In genomic region chr16:70527315-70527996, GRCh38 we compare ENCODE assay signal across 12 cellular contexts. TPM values are rescaled to one million over a fixed set of nuclear protein-coding genes. Genes with fewer than 3 reads are reported as not detected.
DNase-seq lines count a peak whose midpoint lies in the region; ATAC-seq and TF ChIP-seq lines count a peak whose summit lies in the region.
"Had no signal": no experiment of that assay in that cellular context is flagged by ENCODE, and none has a peak within 500 bp of the region (broad histone marks: within the 10 kb centered on the region; RNA-seq: fewer than 3 reads in every experiment).

No MANE protein-coding gene starts in this region.

- peaks cover 70% of the 10 kb centered on the region for H3K36me3 Mint-ChIP-seq in activated CD4-positive, alpha-beta T cell treated with anti-CD3 and anti-CD28 coated beads for 36 hours (ENCODE audit: low read depth)
- H3K36me3 Mint-ChIP-seq in brain (peaks cover 70% of the 10 kb centered on the region), osteocyte (ENCODE audit: unreplicated experiment) (peaks cover 38% of the 10 kb centered on the region)

- peak overlapping the region; percentile 80 for H3K27ac Mint-ChIP-seq in activated CD4-positive, alpha-beta T cell treated with anti-CD3 and anti-CD28 coated beads for 36 hours
- H3K27ac Mint-ChIP-seq in brain (peak overlapping the region; percentile 12 to 93 (median 36)), osteocyte (ENCODE audit: unreplicated experiment) (peak overlapping the region; percentile 28)
- H3K27ac Mint-ChIP-seq: activated B cell treated with CpG ODN at 0.5 μM for 24 hours had no signal

- peaks cover 46% of the 10 kb centered on the region for H3K4me1 Mint-ChIP-seq in activated CD4-positive, alpha-beta T cell treated with anti-CD3 and anti-CD28 coated beads for 36 hours
- peaks cover 69% of the 10 kb centered on the region for H3K4me1 Mint-ChIP-seq in brain
- peaks cover 43% of the 10 kb centered on the region for H3K4me1 Mint-ChIP-seq in osteocyte (ENCODE audit: unreplicated experiment)

- no peak overlapping the region for H3K9ac ChIP-seq in MM.1S (ENCODE audit: low read length)

- peaks cover 18% of the 10 kb centered on the region for H3F3A ChIP-seq in MM.1S (ENCODE audit: insufficient read depth, low read length)

- no peaks in the 10 kb centered on the region for H3K27me3 Mint-ChIP-seq in activated CD4-positive, alpha-beta T cell treated with anti-CD3 and anti-CD28 coated beads for 36 hours
- peaks cover 21% of the 10 kb centered on the region for H3K27me3 Mint-ChIP-seq in brain
- H3K27me3 Mint-ChIP-seq in osteocyte (ENCODE audit: unreplicated experiment), result no peaks in the 10 kb centered on the region
- H3K27me3 Mint-ChIP-seq: activated B cell treated with CpG ODN at 0.5 μM for 24 hours had no signal

- H3K4me1 ChIP-seq in MM.1S (ENCODE audit: low read length), result peaks cover 8% of the 10 kb centered on the region

- no peak for ATAC-seq in activated CD4-positive, alpha-beta T cell treated with anti-CD3 and anti-CD28 coated beads for 36 hours
- ATAC-seq in GM19463 (IDR thresholded peaks at IDR 0.05; ENCODE audit: unreplicated experiment), result no peak
- no peak for ATAC-seq in GM19397 (IDR thresholded peaks at IDR 0.05; ENCODE audit: unreplicated experiment)

- CTCF ChIA-PET in activated CD4-positive, alpha-beta T cell treated with anti-CD3 and anti-CD28 coated beads for 36 hours (lab: Charles Lee), result interaction anchor here (1.7 kb wide), 1 partner anchor 11 kb away, joined by 6 read pairs; no protein-coding TSS in a partner anchor

- intact Hi-C loops in activated CD4-positive, alpha-beta T cell treated with anti-CD3 and anti-CD28 coated beads for 36 hours (cut with DNase I, micrococcal nuclease), result loop anchor here (5.0 to 10.0 kb wide), 4 partner anchors 45 to 1103 kb away; partner anchors contain the start of genes CMTR2 (in 1 of the 2), CYB5B (in 1 of the 2) and EXOSC6 (in 1 of the 2)

- no peaks in the 10 kb centered on the region for H3K27me3 ChIP-seq in MM.1S (replicated peaks; ENCODE audit: insufficient read depth, low read length)

- peak overlapping the region; percentile 56 for H3K4me2 ChIP-seq in MM.1S (ENCODE audit: low read depth, low read length)

- H3K9me2 ChIP-seq in MM.1S (replicated peaks; ENCODE audit: insufficient read depth, low read length), result no peaks in the 10 kb centered on the region

- H2AFZ ChIP-seq in MM.1S (ENCODE audit: low read length), result no peak overlapping the region

- H3K4me3 Mint-ChIP-seq in activated CD4-positive, alpha-beta T cell treated with anti-CD3 and anti-CD28 coated beads for 36 hours, result peak overlapping the region; percentile 96
- H3K4me3 Mint-ChIP-seq in brain, result peak overlapping the region; percentile 69 to 96 (median 80)
- peak overlapping the region; percentile 62 for H3K4me3 Mint-ChIP-seq in osteocyte (ENCODE audit: unreplicated experiment)

- no peaks in the 10 kb centered on the region for H3K9me3 ChIP-seq in MM.1S (replicated peaks; ENCODE audit: insufficient read depth, low read length)

- H3K4me3 ChIP-seq in MM.1S (ENCODE audit: low read length), result no peak overlapping the region

- no peaks in the 10 kb centered on the region for H3K9me3 Mint-ChIP-seq in activated CD4-positive, alpha-beta T cell treated with anti-CD3 and anti-CD28 coated beads for 36 hours (ENCODE audit: low read depth)
- H3K9me3 Mint-ChIP-seq in brain (peaks cover 0 to 1% (median 0%) of the 10 kb centered on the region in 5 experiments), osteocyte (ENCODE audit: unreplicated experiment) (no peaks in the 10 kb centered on the region)
- H3K9me3 Mint-ChIP-seq: activated B cell treated with CpG ODN at 0.5 μM for 24 hours had no signal

- TF ChIP-seq CTCF in MM.1S (IDR thresholded peaks at IDR 0.05; ENCODE audit: low read length) (no peak), brain (conservative IDR thresholded peaks at IDR 0.05) (no peak), osteocyte (IDR thresholded peaks at IDR 0.05) (no peak)

- DNase-seq in activated CD4-positive, alpha-beta T cell treated with anti-CD3 and anti-CD28 coated beads for 36 hours, result no peak
- no peak for DNase-seq in activated CD4-positive, alpha-beta T cell treated with anti-CD3 and anti-CD28 coated beads for 1 hour
- DNase-seq in MM.1S (no peak), osteocyte (ENCODE audit: extremely low spot score, unreplicated experiment) (no peak), middle frontal gyrus (ENCODE audit: extremely low spot score, low spot score) (no peak)
- DNase-seq: activated B cell treated with CpG ODN at 0.5 μM for 24 hours; KG1; NCI-H226; stimulated activated CD8-positive, alpha-beta memory T cell treated with anti-CD3 and anti-CD28 coated beads, Interleukin-4, amount 100 ng/mL, for 48 hours had no signal

- peaks cover 15% of the 10 kb centered on the region for H3K36me3 ChIP-seq in MM.1S (replicated peaks; ENCODE audit: insufficient read depth, low read length)

- H3K27ac ChIP-seq in MM.1S (ENCODE audit: low read length), result no peak overlapping the region

- H4K20me1 ChIP-seq in MM.1S (ENCODE audit: insufficient read depth, low read length), result peaks cover 38% of the 10 kb centered on the region

- peaks cover 98% of the 10 kb centered on the region for H3K79me2 ChIP-seq in MM.1S (ENCODE audit: low read length)

- POLR2A ChIA-PET in activated CD4-positive, alpha-beta T cell treated with anti-CD3 and anti-CD28 coated beads for 36 hours (lab: Charles Lee), result no interaction called here

RNA-seq across cellular contexts. Expression of gene SF3B3, which starts 3.8 kb away (rescaled TPM):
- total RNA-seq in activated CD4-positive, alpha-beta T cell treated with anti-CD3 and anti-CD28 coated beads for 36 hours, result 100 to 1,000 TPM; 533 to 545 TPM
- 328 TPM for polyA plus RNA-seq in brain (ENCODE audit: insufficient read depth, low read depth, low replicate concordance)
- 307 and 319 TPM in 2 replicates for total RNA-seq in osteocyte

RNA-seq across cellular contexts. Expression of gene COG4, which starts 4.1 kb away (rescaled TPM):
- 10 to 100 TPM; 33.5 to 37.6 TPM for total RNA-seq in activated CD4-positive, alpha-beta T cell treated with anti-CD3 and anti-CD28 coated beads for 36 hours
- polyA plus RNA-seq in brain (ENCODE audit: insufficient read depth, low read depth, low replicate concordance), result 77.8 TPM
- 69.9 and 75.8 TPM in 2 replicates for total RNA-seq in osteocyte

Comparison
In these comparisons a context has a peak if more than half of its experiments do, and no peak if none do; other contexts are left out.
1. H3K27ac Mint-ChIP-seq: peak in every context shown above with its lines; median percentile 80 in activated CD4-positive, alpha-beta T cell treated with anti-CD3 and anti-CD28 coated beads for 36 hours; 36 in brain; 28 in osteocyte.